In genomic region chr6:10722820-10723651, GRCh38 we compare ENCODE assay signal across 8 cellular contexts. TPM values are rescaled to one million over a fixed set of nuclear protein-coding genes. Genes with fewer than 3 reads are reported as not detected.
A peak's percentile ranks its signal among the peaks of the same experiment; 100 is the strongest.
DNase-seq lines count a peak whose midpoint lies in the region; ATAC-seq and TF ChIP-seq lines count a peak whose summit lies in the region.

TSS of gene TMEM14C (plus strand) at chr6:10723070. CDS start at chr6:10724614, 1,544 bp downstream.

- intact Hi-C loops in adrenal gland (cut with DNase I) (no loop called here), heart left ventricle (cut with DNase I) (loop anchor here in 7 of 10 donors (1.0 to 2.0 kb wide), 4 partner anchors 24 to 29 kb away; partner anchors contain the start of genes TMEM14B (in 7 of the 7), C6orf52 (in 3 of the 7) and PAK1IP1 (in 3 of the 7)), posterior cingulate gyrus (cut with DNase I) (loop anchor here (1.0 kb wide), 2 partner anchors 24 to 29 kb away; partner anchors contain the start of genes C6orf52, PAK1IP1 and TMEM14B)

- H3K36me3 ChIP-seq in adrenal gland (replicated peaks in 1 of 2) (peaks cover 0 to 9% of the 10 kb centered on the region in 2 donors), heart left ventricle (peaks cover 0 to 30% (median 20%) of the 10 kb centered on the region in 9 donors), upper lobe of left lung (peaks cover 2 to 17% (median 12%) of the 10 kb centered on the region in 4 donors)

- WGBS in adrenal gland, 4 donors, result 0 to 1% (median 0%) methylated on average over 38 to 56 of the region's 56 CpGs
- WGBS in heart left ventricle, 4 donors, result 0 to 2% (median 1%) methylated on average over 42 to 56 of the region's 56 CpGs
- WGBS in upper lobe of left lung, 2 donors, result 0 to 1% methylated on average over 31 to 56 of the region's 56 CpGs

- H3K4me1 ChIP-seq in adrenal gland (replicated peaks in 1 of 2) (peaks cover 19 to 33% of the 10 kb centered on the region in 2 donors), heart left ventricle (peaks cover 0 to 48% (median 31%) of the 10 kb centered on the region in 12 donors), upper lobe of left lung (peaks cover 15 to 54% (median 25%) of the 10 kb centered on the region in 4 donors)

- H3K27ac Mint-ChIP-seq in T-cell, result peak within 1 kb of the TSS; percentile 93 to 95

- peak within 1 kb of the TSS; percentile 65 for H3K4me3 ChIP-seq in GM12865 (ENCODE audit: low read depth, low read length)
- peak within 1 kb of the TSS; percentile 48 to 85 (median 72) for H3K4me3 ChIP-seq in adrenal gland
- peak within 1 kb of the TSS; percentile 35 to 88 (median 72) for H3K4me3 ChIP-seq in heart left ventricle
- H3K4me3 ChIP-seq in upper lobe of left lung, result peak within 1 kb of the TSS; percentile 46 to 82 (median 64)

- H3K9me3 ChIP-seq in adrenal gland (replicated peaks in 1 of 3) (no peaks in the 10 kb centered on the region), heart left ventricle (peaks cover 0 to 13% (median 0%) of the 10 kb centered on the region in 12 donors), upper lobe of left lung (no peaks in the 10 kb centered on the region)

- peak within 1 kb of the TSS; percentile 91 to 95 (median 94) for H3K4me3 Mint-ChIP-seq in T-cell

- no peaks in the 10 kb centered on the region for H3K27me3 Mint-ChIP-seq in T-cell

- H3K27me3 ChIP-seq in adrenal gland, result no peaks in the 10 kb centered on the region
- no peaks in the 10 kb centered on the region for H3K27me3 ChIP-seq in heart left ventricle
- no peaks in the 10 kb centered on the region for H3K27me3 ChIP-seq in upper lobe of left lung

- POLR2A ChIA-PET in T-cell (lab: Charles Lee), result no interaction called here

- H3K36me3 Mint-ChIP-seq in T-cell, result peaks cover 16% of the 10 kb centered on the region

- TF ChIP-seq EP300 in upper lobe of left lung (IDR thresholded peaks at IDR 0.05), result peak in 1 of 4 donors; percentile 43

- DNase-seq in GM12865 (ENCODE audit: low read depth), result peak; percentile 96
- peak; percentile 71 for DNase-seq in NCI-H1417 treated with DMSO at 0.1 percent for 48 hours (lab: John Stamatoyannopoulos, UW)
- peak in 33 of 34 experiments; percentile 31 to 87 (median 54) for DNase-seq in T-cell
- DNase-seq in adrenal gland, result peak; percentile 99 to 100 (median 99)
- DNase-seq in heart left ventricle, result peak; percentile 99 to 100 (median 99)
- DNase-seq in posterior cingulate gyrus, result peak; percentile 94 to 100 (median 98)
- DNase-seq in upper lobe of left lung, result peak; percentile 98 to 100

- ATAC-seq in HG02763 (IDR thresholded peaks at IDR 0.05; ENCODE audit: unreplicated experiment) (peak; percentile 99), T-cell (replicated peaks in 1 of 4) (peak; percentile 72 to 86 (median 80)), heart left ventricle (peak; percentile 99 to 100 (median 99)), upper lobe of left lung (ENCODE audit: low FRiP score in 2 of 2) (peak; percentile 99)

- H3K27ac ChIP-seq in adrenal gland (peak within 1 kb of the TSS; percentile 79 to 94 (median 90)), heart left ventricle (peak within 1 kb of the TSS; percentile 19 to 94 (median 89)), upper lobe of left lung (peak within 1 kb of the TSS; percentile 81 to 88 (median 86))

- H3K4me1 Mint-ChIP-seq in T-cell, result peaks cover 57 to 65% (median 60%) of the 10 kb centered on the region in 3 donors

- CTCF ChIA-PET in T-cell (lab: Charles Lee), result interaction anchor here in 1 of 2 donors (0.6 to 0.7 kb wide), 2 partner anchors 15 to 36 kb away, joined by 8 to 10 read pairs; no protein-coding TSS in a partner anchor

- TF ChIP-seq CTCF in GM12865 (IDR thresholded peaks at IDR 0.05; ENCODE audit: insufficient read depth, low read depth, low read length, missing control alignments) (no peak), adrenal gland (IDR thresholded peaks at IDR 0.05) (no peak), heart left ventricle (IDR thresholded peaks at IDR 0.05) (no peak), upper lobe of left lung (IDR thresholded peaks at IDR 0.05) (peak in 1 of 6 experiments; percentile 15)

- TF ChIP-seq POLR2A in adrenal gland (IDR thresholded peaks at IDR 0.05) (peak; percentile 86 to 98), heart left ventricle (IDR thresholded peaks at IDR 0.05) (peak in 1 of 2 donors; percentile 80), upper lobe of left lung (IDR thresholded peaks at IDR 0.05) (peak in 2 of 4 donors; percentile 72 to 90)

- H3K9me3 Mint-ChIP-seq in T-cell, result no peaks in the 10 kb centered on the region

RNA-seq across cellular contexts. Expression of gene TMEM14C, which starts in this region (rescaled TPM):
- total RNA-seq in T-cell (10 to 100 TPM; 14.8 to 45.2 (median 33.8) TPM), adrenal gland (100 to 1,000 TPM; 126 to 312 (median 160) TPM), heart left ventricle (100 to 1,000 TPM in 8 of 9 donors, 10 to 100 TPM in 1; 94.5 to 142 (median 115) TPM), upper lobe of left lung (100 to 1,000 TPM in 2 of 6 donors, 10 to 100 TPM in 4; 23.0 to 116 (median 95.1) TPM)
- polyA plus RNA-seq in adrenal gland (100 to 1,000 TPM; 105 to 196 (median 157) TPM), heart left ventricle (100 to 1,000 TPM; 116 to 179 TPM)

Comparison
In these comparisons a context has a peak if more than half of its experiments do, and no peak if none do; other contexts are left out.
1. Peak in every context shown above with its lines: DNase-seq, ATAC-seq, H3K4me3 ChIP-seq and H3K27ac ChIP-seq.
2. intact Hi-C loops: an anchor here in heart left ventricle (1.0 to 2.0 kb wide) and posterior cingulate gyrus (1.0 kb wide); none called in adrenal gland.